ENCODE assay signal across 9 cellular contexts in the genomic region with DNA sequence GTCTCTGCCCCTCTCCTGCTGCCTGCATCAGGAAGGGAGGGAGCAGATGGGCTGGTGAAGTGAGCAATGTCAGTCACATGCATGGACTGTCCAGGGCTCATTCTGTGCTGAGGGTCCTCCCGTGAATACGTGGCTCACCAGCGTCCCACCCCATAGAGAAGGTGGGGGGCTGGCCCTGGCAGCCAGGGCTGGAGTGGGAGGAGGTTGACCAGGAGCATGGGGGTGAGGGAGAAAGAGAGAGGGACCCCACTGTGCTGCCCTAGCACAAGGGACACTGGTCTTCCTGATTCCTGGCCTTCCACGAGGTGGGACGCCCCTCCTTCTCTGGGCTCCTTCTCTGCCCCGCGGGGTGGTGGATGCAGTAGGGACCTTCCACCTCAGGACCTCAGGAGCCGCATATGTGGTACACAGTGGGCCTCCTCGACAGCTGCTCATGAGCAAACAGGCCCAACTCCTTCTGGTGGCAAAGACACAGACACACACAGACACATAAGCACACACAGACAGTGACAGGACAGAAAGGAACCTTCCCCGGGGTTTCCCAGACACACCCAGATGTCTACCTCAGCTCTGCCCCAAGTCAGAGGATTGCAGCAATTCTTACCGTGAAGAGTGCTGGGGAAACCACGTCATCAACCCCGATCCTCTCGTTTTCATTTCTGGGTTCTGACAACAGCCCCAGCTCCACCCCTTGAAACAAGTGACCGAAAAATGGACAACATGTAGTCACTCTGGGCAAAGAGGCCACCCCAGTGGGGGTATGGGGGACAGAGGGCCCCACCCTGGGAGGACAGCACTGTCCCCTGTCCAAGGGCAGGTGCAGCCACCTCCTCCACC. TPM values are rescaled to one million over a fixed set of nuclear protein-coding genes. Genes with fewer than 3 reads are reported as not detected.
DNase-seq lines count a peak whose midpoint lies in the region; ATAC-seq and TF ChIP-seq lines count a peak whose summit lies in the region.
"Had no signal": no experiment of that assay in that cellular context is flagged by ENCODE, and none has a peak within 500 bp of the region (broad histone marks: within the 10 kb centered on the region; RNA-seq: fewer than 3 reads in every experiment).

No MANE protein-coding gene starts in this region.

- no peaks in the 10 kb centered on the region for H3K27me3 ChIP-seq in hepatocyte
- no peaks in the 10 kb centered on the region for H3K27me3 ChIP-seq in transverse colon

- in situ Hi-C loops in transverse colon (cut with MboI; ENCODE audit: low pct_ligation_motif_present in 1 of 4, low pct_unique_long_range_greater_than_20kb in 1 of 4, low sequenced_read_pairs in 3 of 4) = no loop called here

- DNase-seq in activated B cell treated with CpG ODN at 0.5 μM for 24 hours (no peak), hepatocyte (ENCODE audit: low spot score) (peak; percentile 51), transverse colon (peak; percentile 75), NCI-H82 treated with DMSO at 0.1 percent for 48 hours (lab: John Stamatoyannopoulos, UW; ENCODE audit: unreplicated experiment) (no peak), foreskin fibroblast (no peak), foreskin melanocyte (no peak)

- peaks cover 13% of the 10 kb centered on the region for H3K4me1 ChIP-seq in hepatocyte (ENCODE audit: insufficient read depth)
- H3K4me1 ChIP-seq in transverse colon = peaks cover 6 to 51% (median 26%) of the 10 kb centered on the region in 4 donors

- no peak overlapping the region for H3K4me3 Mint-ChIP-seq in activated B cell treated with CpG ODN at 0.5 μM for 24 hours

- H3K9me3 ChIP-seq in hepatocyte (ENCODE audit: low read depth) = no peaks in the 10 kb centered on the region
- H3K9me3 ChIP-seq in transverse colon = no peaks in the 10 kb centered on the region

- H3K9me2 ChIP-seq in hepatocyte (replicated peaks; ENCODE audit: insufficient read depth) = no peaks in the 10 kb centered on the region

- intact Hi-C loops in activated B cell treated with CpG ODN at 0.5 μM for 24 hours (cut with micrococcal nuclease) (no loop called here), transverse colon (cut with DNase I; ENCODE audit: low total_unique reads) (no loop called here)

- H3K79me2 ChIP-seq in hepatocyte = no peaks in the 10 kb centered on the region

- H3K4me1 Mint-ChIP-seq in activated B cell treated with CpG ODN at 0.5 μM for 24 hours = peaks cover 11% of the 10 kb centered on the region

- no peak for TF ChIP-seq CTCF in activated B cell treated with CpG ODN at 0.5 μM for 24 hours (IDR thresholded peaks at IDR 0.05)
- TF ChIP-seq CTCF in hepatocyte (IDR thresholded peaks at IDR 0.05; ENCODE audit: poor library complexity) = no peak
- no peak for TF ChIP-seq CTCF in transverse colon (IDR thresholded peaks at IDR 0.05)
- TF ChIP-seq CTCF in foreskin fibroblast (IDR thresholded peaks at IDR 0.05; ENCODE audit: low read depth, low read length) = no peak

- POLR2A ChIA-PET in activated B cell treated with CpG ODN at 0.5 μM for 24 hours (lab: Charles Lee) = interaction anchor here (0.8 to 0.9 kb wide), 2 partner anchors 12 to 31 kb away, joined by 3 to 4 read pairs; no protein-coding TSS in a partner anchor

- H3K4me3 ChIP-seq in hepatocyte (no peak overlapping the region), transverse colon (no peak overlapping the region), foreskin fibroblast (ENCODE audit: low read depth in 1 of 2, low read length in 2 of 2) (no peak overlapping the region)

- peak overlapping the region; percentile 68 for H3K27ac Mint-ChIP-seq in activated B cell treated with CpG ODN at 0.5 μM for 24 hours

- ATAC-seq in GM18867 (IDR thresholded peaks at IDR 0.05; ENCODE audit: unreplicated experiment) (peak; percentile 84), HG03025 (IDR thresholded peaks at IDR 0.05; ENCODE audit: low FRiP score, unreplicated experiment) (peak; percentile 60), activated B cell treated with CpG ODN at 0.5 μM for 24 hours (ENCODE audit: low read depth) (peak; percentile 95)

- no peaks in the 10 kb centered on the region for H4K20me1 ChIP-seq in hepatocyte (ENCODE audit: insufficient read depth, poor library complexity, severe bottlenecking)

- TF ChIP-seq EP300 in transverse colon (IDR thresholded peaks at IDR 0.05; ENCODE audit: low read depth) = no peak

- no peaks in the 10 kb centered on the region for H3K36me3 Mint-ChIP-seq in activated B cell treated with CpG ODN at 0.5 μM for 24 hours (ENCODE audit: low read depth)

- no peaks in the 10 kb centered on the region for H3K9me3 Mint-ChIP-seq in activated B cell treated with CpG ODN at 0.5 μM for 24 hours

- no peak overlapping the region for H3K4me2 ChIP-seq in hepatocyte

- peak; percentile 13 for TF ChIP-seq POLR2A in transverse colon (IDR thresholded peaks at IDR 0.05)

- H3K36me3 ChIP-seq in hepatocyte (replicated peaks; ENCODE audit: insufficient read depth, low read depth) (no peaks in the 10 kb centered on the region), transverse colon (no peaks in the 10 kb centered on the region)

- peaks cover 6% of the 10 kb centered on the region for H3K27me3 Mint-ChIP-seq in activated B cell treated with CpG ODN at 0.5 μM for 24 hours

- no peak overlapping the region for H2AFZ ChIP-seq in hepatocyte

- CTCF ChIA-PET in activated B cell treated with CpG ODN at 0.5 μM for 24 hours (lab: Charles Lee) = interaction anchor here (1.4 kb wide), 1 partner anchor 83 kb away, joined by 3 read pairs; no protein-coding TSS in a partner anchor

- H3K27ac ChIP-seq in hepatocyte (no peak overlapping the region), transverse colon (peak overlapping the region in 2 of 4 donors; percentile 43 to 63)

- 86% methylated on average over 15 of the region's 15 CpGs for WGBS in hepatocyte (ENCODE audit: low lambda C conversion rate, missing lambda C conversion rate)
- WGBS in transverse colon (ENCODE audit: low coverage in 1 of 2), 2 donors = 55% methylated on average over 15 of the region's 15 CpGs; no CpG with 5 or more reads in 1 of the 2 donors

RNA-seq across cellular contexts. Expression of a gene that starts 3.6 kb away (rescaled TPM):
- not detected in 2 replicates for total RNA-seq in activated B cell treated with CpG ODN at 0.5 μM for 24 hours
- total RNA-seq in hepatocyte = not detected in 2 replicates
- not detected in 2 replicates for polyA plus RNA-seq in hepatocyte
- 1 to 10 TPM in 2 of 4 donors, not detected in 2; 2.7 to 3.0 TPM for total RNA-seq in transverse colon
- total RNA-seq: fibroblast of villous mesenchyme had no signal

RNA-seq across cellular contexts. Expression of a gene that starts 28.4 kb away (rescaled TPM):
- 8.0 TPM in 2 replicates for total RNA-seq in activated B cell treated with CpG ODN at 0.5 μM for 24 hours
- 2.2 TPM in 2 replicates for total RNA-seq in hepatocyte
- 10.5 and 11.0 TPM in 2 replicates for polyA plus RNA-seq in hepatocyte
- total RNA-seq in transverse colon = 10 to 100 TPM in 2 of 4 donors, 1 to 10 TPM in 1, not detected in 1; 7.8 to 15.3 (median 10.9) TPM

Comparison
In these comparisons a context has a peak if more than half of its experiments do, and no peak if none do; other contexts are left out.
1. DNase-seq: peak in hepatocyte (single experiment) and transverse colon (single experiment); none in activated B cell treated with CpG ODN at 0.5 μM for 24 hours (single experiment), NCI-H82 treated with DMSO at 0.1 percent for 48 hours (single experiment), foreskin fibroblast (0 of 2) and foreskin melanocyte (single experiment).
2. Peak in every context shown above with its lines, with median percentiles within 50 percentile points of each other: ATAC-seq.